ENCODE assay signal across 8 cellular contexts in the genomic region with DNA sequence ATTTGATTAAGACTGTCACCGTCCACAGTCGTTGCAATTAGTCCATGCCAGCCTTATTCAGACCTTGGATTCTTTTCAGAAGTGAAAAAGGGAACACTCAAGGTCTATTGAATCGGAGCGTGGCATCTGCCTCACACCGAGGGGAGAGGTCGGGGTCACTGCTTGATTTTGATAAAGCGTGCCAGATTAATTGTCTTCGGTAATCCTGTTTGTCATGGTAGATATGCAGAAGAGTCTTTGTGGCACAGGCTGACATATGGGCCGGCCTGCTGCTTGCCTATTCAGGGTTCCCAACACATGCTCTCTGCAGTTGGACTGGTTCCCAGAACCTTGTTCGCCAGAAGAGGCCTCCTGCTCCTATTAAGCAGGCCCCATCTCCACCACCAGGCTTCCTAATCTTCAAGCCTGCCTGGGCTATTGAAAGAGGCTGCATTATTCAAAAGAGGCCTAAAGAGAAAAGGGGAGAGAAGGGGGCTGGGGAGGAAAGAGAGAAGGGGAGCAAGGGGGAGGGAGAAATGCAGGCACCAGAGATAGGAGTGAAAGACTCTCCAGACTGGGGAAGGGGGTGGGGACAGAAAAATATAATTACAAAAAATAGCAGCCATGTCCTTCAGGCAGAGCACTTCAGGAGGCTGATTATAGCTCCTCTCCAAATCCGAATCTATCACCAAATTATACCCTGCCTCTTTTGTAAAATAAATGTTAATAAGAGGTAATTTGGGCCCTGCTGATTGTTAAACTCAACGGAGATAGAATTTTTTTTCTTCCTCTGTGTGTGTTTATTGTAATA.
DNase-seq lines count a peak whose midpoint lies in the region; ATAC-seq and TF ChIP-seq lines count a peak whose summit lies in the region.

No MANE protein-coding gene starts in this region.

- H4K91ac ChIP-seq in IMR-90 (ENCODE audit: insufficient read depth, low read depth, low read length) = 0 out of 2 replicates have a peak overlapping the region, but pooled peaks have one; percentile 2

- no peak overlapping the region for H2BK20ac ChIP-seq in IMR-90 (ENCODE audit: low read depth, low read length)

- H3K36me3 Mint-ChIP-seq in glutamatergic neuron (ENCODE audit: unreplicated experiment) (no peaks in the 10 kb centered on the region), endothelial cell (ENCODE audit: low read depth, unreplicated experiment) (no peaks in the 10 kb centered on the region)
- no peaks in the 10 kb centered on the region for H3K36me3 Mint-ChIP-seq in natural killer cell treated with Interleukin-12 subunit alpha and Interleukin-12 subunit beta and Interleukin-15 and Interleukin-18, amount 100 ng/mL, for 72 hours

- H3K23ac ChIP-seq in IMR-90 (ENCODE audit: low read depth, low read length) = no peak overlapping the region

- H3K27me3 Mint-ChIP-seq in glutamatergic neuron (ENCODE audit: unreplicated experiment) = peaks cover 9% of the 10 kb centered on the region
- H3K27me3 Mint-ChIP-seq in natural killer cell treated with Interleukin-12 subunit alpha and Interleukin-12 subunit beta and Interleukin-15 and Interleukin-18, amount 100 ng/mL, for 72 hours = no peaks in the 10 kb centered on the region
- no peaks in the 10 kb centered on the region for H3K27me3 Mint-ChIP-seq in endothelial cell (ENCODE audit: unreplicated experiment)

- H3K56ac ChIP-seq in IMR-90 (ENCODE audit: extremely low read depth, insufficient read depth, low read length) = no peak overlapping the region

- H3K27me3 ChIP-seq in IMR-90 (ENCODE audit: control insufficient read depth, insufficient read depth, low read length) (no peaks in the 10 kb centered on the region), sigmoid colon (no peaks in the 10 kb centered on the region)

- peak overlapping the region; percentile 35; the same call in 1 of the 2 replicates for H2AK5ac ChIP-seq in IMR-90 (ENCODE audit: low read depth, low read length)

- H3K9ac ChIP-seq in IMR-90 (ENCODE audit: low read depth, low read length) = peak overlapping the region; percentile 13; the same call in 1 of the 2 replicates

- H4K8ac ChIP-seq in IMR-90 (ENCODE audit: low read depth in 2 of 2, low read length in 2 of 2) = peak overlapping the region; percentile 35 to 51

- no peaks in the 10 kb centered on the region for H3K9me3 ChIP-seq in IMR-90 (ENCODE audit: control insufficient read depth, insufficient read depth, low read length)
- H3K9me3 ChIP-seq in sigmoid colon = no peaks in the 10 kb centered on the region

- H3K9me3 Mint-ChIP-seq in glutamatergic neuron (ENCODE audit: unreplicated experiment) (peaks cover 10% of the 10 kb centered on the region), endothelial cell (ENCODE audit: unreplicated experiment) (no peaks in the 10 kb centered on the region)
- H3K9me3 Mint-ChIP-seq in natural killer cell treated with Interleukin-12 subunit alpha and Interleukin-12 subunit beta and Interleukin-15 and Interleukin-18, amount 100 ng/mL, for 72 hours = no peaks in the 10 kb centered on the region

- H3K9me1 ChIP-seq in IMR-90 (ENCODE audit: insufficient read depth, low read length) = 0 out of 2 replicates have a peak, but pooled peaks cover 4% of the 10 kb centered on the region

- H3K79me1 ChIP-seq in IMR-90 (ENCODE audit: low read depth in 1 of 2, low read length in 2 of 2) = no peaks in the 10 kb centered on the region

- H3K27ac Mint-ChIP-seq in glutamatergic neuron (ENCODE audit: unreplicated experiment) = peak overlapping the region; percentile 88
- no peak overlapping the region for H3K27ac Mint-ChIP-seq in natural killer cell treated with Interleukin-12 subunit alpha and Interleukin-12 subunit beta and Interleukin-15 and Interleukin-18, amount 100 ng/mL, for 72 hours
- no peak overlapping the region for H3K27ac Mint-ChIP-seq in endothelial cell (ENCODE audit: unreplicated experiment)

- no peaks in the 10 kb centered on the region for H3K36me3 ChIP-seq in IMR-90 (ENCODE audit: control insufficient read depth, insufficient read depth, low read length)
- H3K36me3 ChIP-seq in sigmoid colon = no peaks in the 10 kb centered on the region

- H3K4me3 ChIP-seq in IMR-90 (ENCODE audit: insufficient read depth, low read depth, low read length) (no peak overlapping the region), sigmoid colon (no peak overlapping the region)

- POLR2A ChIA-PET in IMR-90 (lab: Charles Lee; ENCODE audit: unreplicated experiment) = no interaction called here

- H3K18ac ChIP-seq in IMR-90 (ENCODE audit: low read depth, low read length) = peak overlapping the region; percentile 21; the same call in 1 of the 2 replicates

- no TSS peak for BruUV-seq in IMR-90 (replicated peaks; lab: Mats Ljungman, UMichigan)

- no peak for TF ChIP-seq RAD21 in IMR-90 (IDR thresholded peaks at IDR 0.05; ENCODE audit: low read length)

- no peak overlapping the region for H2AK9ac ChIP-seq in IMR-90 (replicated peaks; ENCODE audit: low read depth, low read length, poor library complexity)

- H2BK15ac ChIP-seq in IMR-90 (ENCODE audit: low read depth, low read length) = peak overlapping the region; percentile 14; the same call in 1 of the 3 replicates

- H3K14ac ChIP-seq in IMR-90 (replicated peaks; ENCODE audit: low read depth, low read length) = no peak overlapping the region

- peak overlapping the region; percentile 35 for H2AFZ ChIP-seq in IMR-90 (replicated peaks; ENCODE audit: low read length, poor library complexity)

- H4K5ac ChIP-seq in IMR-90 (ENCODE audit: low read depth, low read length) = no peak overlapping the region

- DNase-seq in IMR-90 = peak; percentile 90
- peak; percentile 77 to 80 for DNase-seq in SHP77 (lab: John Stamatoyannopoulos, UW)
- DNase-seq in glutamatergic neuron = peak; percentile 59
- DNase-seq in sigmoid colon = peak; percentile 80
- no peak for DNase-seq in KBM-7
- DNase-seq in natural killer cell treated with Interleukin-12 subunit alpha and Interleukin-12 subunit beta and Interleukin-15 and Interleukin-18, amount 100 ng/mL, for 72 hours (ENCODE audit: low spot score) = no peak
- no peak for DNase-seq in endothelial cell (ENCODE audit: low spot score)
- DNase-seq in GM19238 (ENCODE audit: insufficient read length, low spot score) = no peak

- H2BK120ac ChIP-seq in IMR-90 (ENCODE audit: low read depth, low read length) = peak overlapping the region; percentile 67; the same call in 1 of the 2 replicates

- no peak overlapping the region for H3K4me2 ChIP-seq in IMR-90 (ENCODE audit: low read depth, low read length)

- H2BK5ac ChIP-seq in IMR-90 (ENCODE audit: low read depth, low read length, poor library complexity, severe bottlenecking) = no peak overlapping the region

- 0 out of 2 replicates have a peak, but pooled peaks have one; percentile 17 for TF ChIP-seq CTCF in IMR-90 (conservative IDR thresholded peaks at IDR 0.05; ENCODE audit: low read depth, low read length)
- TF ChIP-seq CTCF in glutamatergic neuron (IDR thresholded peaks at IDR 0.05; ENCODE audit: partially characterized antibody, unreplicated experiment) = no peak
- TF ChIP-seq CTCF in sigmoid colon (IDR thresholded peaks at IDR 0.05) = peak in 1 of 4 experiments; percentile 19
- no peak for TF ChIP-seq CTCF in endothelial cell (IDR thresholded peaks at IDR 0.05; ENCODE audit: unreplicated experiment)

- WGBS in IMR-90 (ENCODE audit: extremely low coverage in 2 of 2, insufficient read length in 1 of 2), 2 experiments = 87% methylated on average over 4 of the region's 12 CpGs; no CpG with 5 or more reads in 1 of the 2 experiments
- 61 to 71% methylated on average over 12 of the region's 12 CpGs for WGBS in sigmoid colon, 2 donors

- ATAC-seq in IMR-90 (ENCODE audit: low read depth) = peak; percentile 90
- ATAC-seq in natural killer cell treated with Interleukin-12 subunit alpha and Interleukin-12 subunit beta and Interleukin-15 and Interleukin-18, amount 100 ng/mL, for 72 hours = no peak

- no peaks in the 10 kb centered on the region for H3K4me1 ChIP-seq in IMR-90 (ENCODE audit: control insufficient read depth, insufficient read depth, low read length)
- H3K4me1 ChIP-seq in sigmoid colon = peaks cover 0 to 8% (median 0%) of the 10 kb centered on the region in 4 donors

- TF ChIP-seq EP300 in sigmoid colon (IDR thresholded peaks at IDR 0.05) = no peak

- TF ChIP-seq POLR2A in IMR-90 (IDR thresholded peaks at IDR 0.05; ENCODE audit: low read depth, low read length) = no peak
- TF ChIP-seq POLR2A in sigmoid colon (IDR thresholded peaks at IDR 0.05) = no peak

- peak overlapping the region; percentile 41; the same call in 1 of the 2 replicates for H3K27ac ChIP-seq in IMR-90 (ENCODE audit: insufficient read depth, low read length)
- H3K27ac ChIP-seq in sigmoid colon = no peak overlapping the region

- dilution Hi-C loops in IMR-90 (cut with HindIII; ENCODE audit: low sequenced_read_pairs, unreplicated experiment) = no loop called here

- in situ Hi-C loops in IMR-90 (cut with MboI; ENCODE audit: low sequenced_read_pairs) = no loop called here
- in situ Hi-C loops in KBM-7 (cut with MboI; ENCODE audit: low pct_unique_long_range_greater_than_20kb, low sequenced_read_pairs) = no loop called here

- H3K4me1 Mint-ChIP-seq in glutamatergic neuron (ENCODE audit: low read depth, unreplicated experiment) (peaks cover 28% of the 10 kb centered on the region), endothelial cell (ENCODE audit: unreplicated experiment) (peaks cover 12% of the 10 kb centered on the region)
- no peaks in the 10 kb centered on the region for H3K4me1 Mint-ChIP-seq in natural killer cell treated with Interleukin-12 subunit alpha and Interleukin-12 subunit beta and Interleukin-15 and Interleukin-18, amount 100 ng/mL, for 72 hours (ENCODE audit: low read depth in 2 of 2)

- intact Hi-C loops in IMR-90 (cut with micrococcal nuclease) = no loop called here
- intact Hi-C loops in sigmoid colon (cut with DNase I) = no loop called here

- CTCF ChIA-PET in IMR-90 (lab: Yijun Ruan, JAX) = no interaction called here

- 0 out of 2 replicates have a peak overlapping the region, but pooled peaks have one; percentile 33 for H3K4ac ChIP-seq in IMR-90 (ENCODE audit: low read depth, low read length)

- H3K4me3 Mint-ChIP-seq in glutamatergic neuron (ENCODE audit: unreplicated experiment) (peak overlapping the region; percentile 13), endothelial cell (ENCODE audit: unreplicated experiment) (no peak overlapping the region)
- no peak overlapping the region for H3K4me3 Mint-ChIP-seq in natural killer cell treated with Interleukin-12 subunit alpha and Interleukin-12 subunit beta and Interleukin-15 and Interleukin-18, amount 100 ng/mL, for 72 hours

- no peaks in the 10 kb centered on the region for H4K20me1 ChIP-seq in IMR-90 (ENCODE audit: insufficient read depth, low read length)

TF ChIP-seq in IMR-90, 13 proteins besides CTCF, POLR2A, EP300 and RAD21 (continues in another document):
- TF ChIP-seq SMC3 (IDR thresholded peaks at IDR 0.05; ENCODE audit: low read depth, low read length) = no peak
- TF ChIP-seq CHD1 (IDR thresholded peaks at IDR 0.05; ENCODE audit: low read depth, low read length) = no peak

Comparison
In these comparisons a context has a peak if more than half of its experiments do, and no peak if none do; other contexts are left out.
1. DNase-seq: peak in IMR-90 (single experiment), SHP77 (2 of 2), glutamatergic neuron (single experiment) and sigmoid colon (single experiment); none in KBM-7 (single experiment), natural killer cell treated with Interleukin-12 subunit alpha and Interleukin-12 subunit beta and Interleukin-15 and Interleukin-18, amount 100 ng/mL, for 72 hours (single experiment), endothelial cell (single experiment) and GM19238 (single experiment).